Comparison of ENCODE assay signal across 23 cellular contexts in genomic region chr2:128291161-128291843, GRCh38. TPM values are rescaled to one million over a fixed set of nuclear protein-coding genes. Genes with fewer than 3 reads are reported as not detected.
DNase-seq lines count a peak whose midpoint lies in the region; ATAC-seq lines count a peak whose summit lies in the region.
"Had no signal": no experiment of that assay in that cellular context is flagged by ENCODE, and none has a peak within 500 bp of the region (broad histone marks: within the 10 kb centered on the region; RNA-seq: fewer than 3 reads in every experiment).

No MANE protein-coding gene starts in this region.

- peaks cover 24% of the 10 kb centered on the region for H3K4me1 Mint-ChIP-seq in stimulated activated naive CD8-positive, alpha-beta T cell treated with anti-CD3 and anti-CD28 coated beads, Interleukin-15, amount 100 ng/mL, for 72 hours
- H3K4me1 Mint-ChIP-seq: activated T-helper 17 cell treated with anti-CD3 and anti-CD28 coated beads, Interleukin-2, amount 50 U/mL, for 72 hours had no signal

- peak overlapping the region in 1 of 2 experiments; percentile 37 for H3K18ac ChIP-seq in mesenchymal stem cell (ENCODE audit: low read depth in 1 of 2, low read length in 2 of 2)

- no peak overlapping the region for H3K4me3 ChIP-seq in mesenchymal stem cell (ENCODE audit: insufficient read depth in 1 of 2, low read depth in 1 of 2, low read length in 2 of 2)
- H3K4me3 ChIP-seq: GM12878 had no signal

- no peaks in the 10 kb centered on the region for H3K9me3 ChIP-seq in mesenchymal stem cell (ENCODE audit: control insufficient read depth, low read length)
- H3K9me3 ChIP-seq: Caco-2 had no signal

- peaks cover 0 to 29% of the 10 kb centered on the region in 2 experiments for H3K36me3 ChIP-seq in mesenchymal stem cell (ENCODE audit: control insufficient read depth in 1 of 2, insufficient read depth in 2 of 2, low read depth in 1 of 2, low read length in 2 of 2)

- no peak overlapping the region for H3K4ac ChIP-seq in mesenchymal stem cell (ENCODE audit: low read depth in 1 of 2, low read length in 2 of 2)

- peaks cover 46% of the 10 kb centered on the region for H3K79me1 ChIP-seq in mesenchymal stem cell (replicated peaks; ENCODE audit: low read length, poor library complexity, severe bottlenecking)

- H2BK5ac ChIP-seq in mesenchymal stem cell (ENCODE audit: low read depth, low read length, poor library complexity, severe bottlenecking), result no peak overlapping the region

- H3K4me2 ChIP-seq in mesenchymal stem cell (ENCODE audit: low read length, poor library complexity, severe bottlenecking), result no peak overlapping the region

- H3K9me3 Mint-ChIP-seq in stimulated activated naive CD8-positive, alpha-beta T cell treated with anti-CD3 and anti-CD28 coated beads, Interleukin-15, amount 100 ng/mL, for 72 hours, result no peaks in the 10 kb centered on the region
- H3K9me3 Mint-ChIP-seq: activated T-helper 17 cell treated with anti-CD3 and anti-CD28 coated beads, Interleukin-2, amount 50 U/mL, for 72 hours had no signal

- no peak overlapping the region for H3K4me3 Mint-ChIP-seq in stimulated activated naive CD8-positive, alpha-beta T cell treated with anti-CD3 and anti-CD28 coated beads, Interleukin-15, amount 100 ng/mL, for 72 hours
- H3K4me3 Mint-ChIP-seq: activated T-helper 17 cell treated with anti-CD3 and anti-CD28 coated beads, Interleukin-2, amount 50 U/mL, for 72 hours; nephron; T-helper 17 cell had no signal

- H3K27me3 ChIP-seq in mesenchymal stem cell (ENCODE audit: control insufficient read depth in 1 of 2, insufficient read depth in 1 of 2, low read length in 2 of 2), result no peaks in the 10 kb centered on the region

- peak; percentile 6 for ATAC-seq in stimulated activated naive CD8-positive, alpha-beta T cell treated with anti-CD3 and anti-CD28 coated beads, Interleukin-15, amount 100 ng/mL, for 72 hours
- ATAC-seq in stimulated activated naive CD8-positive, alpha-beta T cell treated with anti-CD3 and anti-CD28 coated beads, Interleukin-15, Interleukin-2, amounts not matched to agents 100 U/mL and 50 U/mL, for 24 hours, result no peak
- ATAC-seq in HG03196 (IDR thresholded peaks at IDR 0.05; ENCODE audit: unreplicated experiment), result no peak
- ATAC-seq: activated T-helper 17 cell treated with anti-CD3 and anti-CD28 coated beads, Interleukin-2, amount 50 U/mL, for 72 hours; GM12878; T-helper 17 cell had no signal

- WGBS in mesenchymal stem cell, result 95% methylated on average over 13 of the region's 13 CpGs

- peaks cover 33% of the 10 kb centered on the region for H3K4me1 ChIP-seq in mesenchymal stem cell (ENCODE audit: control insufficient read depth, insufficient read depth, low read depth, low read length)
- H3K4me1 ChIP-seq: Caco-2 had no signal

- H3K9ac ChIP-seq in mesenchymal stem cell (ENCODE audit: low read length), result no peak overlapping the region

- no peak overlapping the region for H3K23ac ChIP-seq in mesenchymal stem cell (ENCODE audit: low read length in 2 of 2)

- DNase-seq in stimulated activated naive CD8-positive, alpha-beta T cell treated with anti-CD3 and anti-CD28 coated beads, Interleukin-15, amount 100 ng/mL, for 72 hours, result no peak
- DNase-seq in stimulated activated naive CD8-positive, alpha-beta T cell treated with anti-CD3 and anti-CD28 coated beads, Interleukin-15, Interleukin-2, amounts not matched to agents 100 U/mL and 50 U/mL, for 24 hours, result no peak
- peak; percentile 65 for DNase-seq in T1000 (lab: John Stamatoyannopoulos, UW)
- DNase-seq in mesenchymal stem cell, result peak; percentile 54
- no peak for DNase-seq in activated naive CD4-positive, alpha-beta T cell treated with anti-CD3 and anti-CD28 coated beads, Interleukin-2, amount 50 U/mL, for 16 hours
- no peak for DNase-seq in glomerular visceral epithelial cell (ENCODE audit: extremely low spot score)
- DNase-seq in stimulated activated naive CD4-positive, alpha-beta T cell treated with Interleukin-2 at 50 U/mL for 16 hours (lab: John Stamatoyannopoulos, UW), result no peak
- DNase-seq: activated CD4-positive, CD25-positive, alpha-beta regulatory T cell treated with anti-CD3 and anti-CD28 coated beads, Interleukin-2, amount 50 U/mL, for 72 hours; amniotic stem cell; central memory CD4-positive, alpha-beta T cell; effector CD4-positive, alpha-beta T cell; GDM1; H7; head of caudate nucleus; NCI-H2227 treated with DMSO at 0.1 percent for 48 hours; SHP77; stimulated activated CD4-positive, alpha-beta T cell treated with anti-CD3 and anti-CD28 coated beads, Interleukin-2, amount 100 ng/mL, for 24 hours; T-helper 17 cell had no signal

- no peak overlapping the region for H3K27ac Mint-ChIP-seq in stimulated activated naive CD8-positive, alpha-beta T cell treated with anti-CD3 and anti-CD28 coated beads, Interleukin-15, amount 100 ng/mL, for 72 hours
- H3K27ac Mint-ChIP-seq: activated T-helper 17 cell treated with anti-CD3 and anti-CD28 coated beads, Interleukin-2, amount 50 U/mL, for 72 hours; nephron; T-helper 17 cell had no signal

- H3K14ac ChIP-seq in mesenchymal stem cell (ENCODE audit: low read length in 2 of 2), result peak overlapping the region in 1 of 2 experiments; percentile 69

- H3K27me3 Mint-ChIP-seq in stimulated activated naive CD8-positive, alpha-beta T cell treated with anti-CD3 and anti-CD28 coated beads, Interleukin-15, amount 100 ng/mL, for 72 hours, result no peaks in the 10 kb centered on the region
- H3K27me3 Mint-ChIP-seq: activated T-helper 17 cell treated with anti-CD3 and anti-CD28 coated beads, Interleukin-2, amount 50 U/mL, for 72 hours; T-helper 17 cell had no signal

- H2BK15ac ChIP-seq in mesenchymal stem cell (ENCODE audit: low read depth, poor library complexity, severe bottlenecking), result no peak overlapping the region

- no peak overlapping the region for H2AFZ ChIP-seq in mesenchymal stem cell (ENCODE audit: low read depth, low read length)

- H2AK5ac ChIP-seq in mesenchymal stem cell (ENCODE audit: low read length, severe bottlenecking), result no peak overlapping the region

- H2BK12ac ChIP-seq in mesenchymal stem cell (ENCODE audit: low read length in 2 of 2), result peak overlapping the region in 1 of 2 experiments; percentile 68

- H2BK120ac ChIP-seq in mesenchymal stem cell (ENCODE audit: low read depth, low read length), result no peak overlapping the region

- H3K27ac ChIP-seq in mesenchymal stem cell (ENCODE audit: low read length, poor library complexity, severe bottlenecking), result no peak overlapping the region

- H4K91ac ChIP-seq in mesenchymal stem cell (ENCODE audit: low read length), result no peak overlapping the region

- H4K8ac ChIP-seq in mesenchymal stem cell (ENCODE audit: low read length), result no peak overlapping the region

RNA-seq across cellular contexts. Expression of gene HS6ST1, which starts 27.4 kb away (rescaled TPM):
- 37.7 TPM for polyA plus RNA-seq in mesenchymal stem cell (2013, experiment 1 of 2)
- 37.3 TPM for polyA plus RNA-seq in mesenchymal stem cell (2013, experiment 2 of 2)

Comparison
In these comparisons a context has a peak if more than half of its experiments do, and no peak if none do; other contexts are left out.
1. DNase-seq: peak in T1000 (single experiment) and mesenchymal stem cell (single experiment); none in stimulated activated naive CD8-positive, alpha-beta T cell treated with anti-CD3 and anti-CD28 coated beads, Interleukin-15, amount 100 ng/mL, for 72 hours (0 of 2), stimulated activated naive CD8-positive, alpha-beta T cell treated with anti-CD3 and anti-CD28 coated beads, Interleukin-15, Interleukin-2, amounts not matched to agents 100 U/mL and 50 U/mL, for 24 hours (single experiment), activated naive CD4-positive, alpha-beta T cell treated with anti-CD3 and anti-CD28 coated beads, Interleukin-2, amount 50 U/mL, for 16 hours (single experiment), glomerular visceral epithelial cell (single experiment) and stimulated activated naive CD4-positive, alpha-beta T cell treated with Interleukin-2 at 50 U/mL for 16 hours (single experiment).